In genomic region chr5:113682497-113683136, GRCh38 we compare ENCODE assay signal across 12 cellular contexts.
DNase-seq lines count a peak whose midpoint lies in the region; ATAC-seq, FAIRE-seq and TF ChIP-seq lines count a peak whose summit lies in the region.
"Had no signal": no experiment of that assay in that cellular context is flagged by ENCODE, and none has a peak within 500 bp of the region (broad histone marks: within the 10 kb centered on the region; RNA-seq: fewer than 3 reads in every experiment).

No MANE protein-coding gene starts in this region.

- no peak overlapping the region for H3K4me3 ChIP-seq in NB4 (ENCODE audit: low read depth, low read length)
- no peak overlapping the region for H3K4me3 ChIP-seq in K562
- H3K4me3 ChIP-seq: ovary, tibial nerve had no signal

- H3K9me3 Mint-ChIP-seq in nephron = no peaks in the 10 kb centered on the region
- no peaks in the 10 kb centered on the region for H3K9me3 Mint-ChIP-seq in activated CD8-positive, alpha-beta memory T cell treated with anti-CD3 and anti-CD28 coated beads, Interleukin-2, amount 10 ng/mL, durations not matched to agents 7 days and 5 days (ENCODE audit: low read depth)

- H3K79me2 ChIP-seq in K562 (ENCODE audit: control insufficient read depth, insufficient read depth, low read length) = no peaks in the 10 kb centered on the region

- H3K4me1 Mint-ChIP-seq in nephron = no peaks in the 10 kb centered on the region
- H3K4me1 Mint-ChIP-seq in activated CD8-positive, alpha-beta memory T cell treated with anti-CD3 and anti-CD28 coated beads, Interleukin-2, amount 10 ng/mL, durations not matched to agents 7 days and 5 days = no peaks in the 10 kb centered on the region
- H3K4me1 Mint-ChIP-seq: activated CD4-positive, alpha-beta T cell treated with anti-CD3 and anti-CD28 coated beads for 36 hours had no signal

- no peak overlapping the region for H3K9ac ChIP-seq in K562 (ENCODE audit: insufficient read depth in 1 of 2, low read depth in 2 of 2, low read length in 2 of 2)

- no peaks in the 10 kb centered on the region for H3K27me3 Mint-ChIP-seq in nephron (ENCODE audit: low read depth)
- H3K27me3 Mint-ChIP-seq in activated CD8-positive, alpha-beta memory T cell treated with anti-CD3 and anti-CD28 coated beads, Interleukin-2, amount 10 ng/mL, durations not matched to agents 7 days and 5 days = peaks cover 8% of the 10 kb centered on the region
- H3K27me3 Mint-ChIP-seq: activated CD4-positive, alpha-beta T cell treated with anti-CD3 and anti-CD28 coated beads for 36 hours had no signal

- peak overlapping the region in 1 of 3 experiments; percentile 86 for H3K27ac Mint-ChIP-seq in nephron
- H3K27ac Mint-ChIP-seq in activated CD8-positive, alpha-beta memory T cell treated with anti-CD3 and anti-CD28 coated beads, Interleukin-2, amount 10 ng/mL, durations not matched to agents 7 days and 5 days = no peak overlapping the region
- H3K27ac Mint-ChIP-seq: activated CD4-positive, alpha-beta T cell treated with anti-CD3 and anti-CD28 coated beads for 36 hours had no signal

- H3K27me3 ChIP-seq in K562 (ENCODE audit: control insufficient read depth in 2 of 2, insufficient read depth in 2 of 2, low read length in 2 of 2) = no peaks in the 10 kb centered on the region
- H3K27me3 ChIP-seq: ovary, tibial nerve had no signal

- POLR2A ChIA-PET in K562 (lab: Yijun Ruan, JAX) = interaction anchor here (0.5 kb wide), 1 partner anchor 465 kb away, joined by 3 read pairs; no protein-coding TSS in a partner anchor

- in situ Hi-C loops in K562 (cut with MboI) = loop anchor here (5.0 to 25.0 kb wide), 2 partner anchors 1560 to 1905 kb away; no protein-coding TSS in a partner anchor

- TF ChIP-seq RAD21 in K562 (CRISPR knock-in tag; conservative IDR thresholded peaks at IDR 0.05 in 1 of 2, IDR thresholded peaks at IDR 0.05 in 1 of 2) = peak in 1 of 2 experiments; percentile 43; a peak in 2 of 4 replicates

- DNase-seq in NCI-H1092 treated with DMSO at 0.1 percent for 48 hours (lab: John Stamatoyannopoulos, UW) (peak; percentile 1), NCI-H1092 (lab: John Stamatoyannopoulos, UW) (no peak), NB4 (ENCODE audit: low read depth) (peak; percentile 27), K562 (ENCODE audit: extremely low read depth in 1 of 4, low spot score in 3 of 4) (no peak), ureter (ENCODE audit: low spot score) (no peak), NCI-H1417 treated with DMSO at 0.1 percent for 48 hours (lab: John Stamatoyannopoulos, UW) (no peak)
- no peak for DNase-seq in activated CD8-positive, alpha-beta memory T cell treated with anti-CD3 and anti-CD28 coated beads, Interleukin-2, amount 10 ng/mL, durations not matched to agents 7 days and 5 days
- DNase-seq: activated CD4-positive, alpha-beta T cell treated with anti-CD3 and anti-CD28 coated beads for 36 hours; activated naive CD4-positive, alpha-beta T cell treated with anti-CD3 and anti-CD28 coated beads, Interleukin-2, amount 50 U/mL, for 16 hours; ovary had no signal

- BruUV-seq in K562 (replicated peaks; lab: Mats Ljungman, UMichigan) = no TSS peak

- H3K36me3 ChIP-seq in K562 (ENCODE audit: control insufficient read depth, insufficient read depth, low read length) = no peaks in the 10 kb centered on the region
- H3K36me3 ChIP-seq: ovary, tibial nerve had no signal

- H2AFZ ChIP-seq in K562 (ENCODE audit: low read depth, low read length) = no peak overlapping the region

- 0% methylated on average over 6 of the region's 7 CpGs for whole genome bisulfite sequencing in K562 (ENCODE audit: insufficient coverage, low coverage, missing lambda C conversion rate)

- no peaks in the 10 kb centered on the region for H4K20me1 ChIP-seq in K562 (replicated peaks; ENCODE audit: control insufficient read depth, insufficient read depth, low read length)

- H3K4me1 ChIP-seq in K562 (replicated peaks in 1 of 2; ENCODE audit: control insufficient read depth in 2 of 2, insufficient read depth in 2 of 2, low read length in 2 of 2) = no peaks in the 10 kb centered on the region
- H3K4me1 ChIP-seq: tibial nerve had no signal

- TF ChIP-seq EP300 in K562 (IDR thresholded peaks at IDR 0.05; ENCODE audit: low read length) = no peak

- H3K9me1 ChIP-seq in K562 (ENCODE audit: control insufficient read depth, insufficient read depth, low read length) = no peaks in the 10 kb centered on the region

- H3K9me3 ChIP-seq in K562 (replicated peaks; ENCODE audit: control insufficient read depth, insufficient read depth, low read depth, low read length) = no peaks in the 10 kb centered on the region
- H3K9me3 ChIP-seq: ovary, tibial nerve had no signal

- H3K27ac ChIP-seq in K562 (ENCODE audit: extremely low read depth, low read depth, low read length) = no peak overlapping the region
- H3K27ac ChIP-seq: ovary, tibial nerve had no signal

- CTCF ChIA-PET in K562 (lab: Yijun Ruan, JAX; ENCODE audit: low intra/inter-chr PET ratio) = no interaction called here
- CTCF ChIA-PET in activated CD8-positive, alpha-beta memory T cell treated with anti-CD3 and anti-CD28 coated beads, Interleukin-2, amount 10 ng/mL, durations not matched to agents 7 days and 5 days (lab: Charles Lee) = no interaction called here

- no peak for TF ChIP-seq CTCF in NB4 (IDR thresholded peaks at IDR 0.05; ENCODE audit: low read depth, low read length)
- TF ChIP-seq CTCF in K562 (IDR thresholded peaks at IDR 0.05 in 2 of 3, conservative IDR thresholded peaks at IDR 0.05 in 1 of 3; ENCODE audit: insufficient read depth in 2 of 3, low read depth in 1 of 3, low read length in 3 of 3) = peak in 2 of 3 experiments; percentile 10 to 20; a peak in 1 of 6 replicates
- peak; percentile 31 to 48 (median 34) for TF ChIP-seq CTCF in nephron (IDR thresholded peaks at IDR 0.05; ENCODE audit: unreplicated experiment in 3 of 3)

- no peaks in the 10 kb centered on the region for H3K36me3 Mint-ChIP-seq in nephron (ENCODE audit: low read depth)
- H3K36me3 Mint-ChIP-seq in activated CD8-positive, alpha-beta memory T cell treated with anti-CD3 and anti-CD28 coated beads, Interleukin-2, amount 10 ng/mL, durations not matched to agents 7 days and 5 days = no peaks in the 10 kb centered on the region

- intact Hi-C loops in K562 (cut with micrococcal nuclease) = no loop called here

- TF ChIP-seq POLR2A in NB4 (IDR thresholded peaks at IDR 0.05; ENCODE audit: extremely low read depth, insufficient read length) = no peak
- no peak for TF ChIP-seq POLR2A in K562 (conservative IDR thresholded peaks at IDR 0.05)

- ATAC-seq in K562 = no peak
- no peak for ATAC-seq in activated CD8-positive, alpha-beta memory T cell treated with anti-CD3 and anti-CD28 coated beads, Interleukin-2, amount 10 ng/mL, durations not matched to agents 7 days and 5 days
- ATAC-seq: activated CD4-positive, alpha-beta T cell treated with anti-CD3 and anti-CD28 coated beads for 36 hours had no signal

- no peak for FAIRE-seq in K562 (lab: Jason Lieb, UNC)

- no peak overlapping the region for H3K4me3 Mint-ChIP-seq in nephron
- H3K4me3 Mint-ChIP-seq in activated CD8-positive, alpha-beta memory T cell treated with anti-CD3 and anti-CD28 coated beads, Interleukin-2, amount 10 ng/mL, durations not matched to agents 7 days and 5 days = no peak overlapping the region
- H3K4me3 Mint-ChIP-seq: activated CD4-positive, alpha-beta T cell treated with anti-CD3 and anti-CD28 coated beads for 36 hours had no signal

- H3K4me2 ChIP-seq in K562 (ENCODE audit: insufficient read depth, low read length) = no peak overlapping the region

TF ChIP-seq in K562, 482 proteins besides CTCF, POLR2A, EP300 and RAD21:
- no peak for TF ChIP-seq TRIM24 (IDR thresholded peaks at IDR 0.05)
- TF ChIP-seq FOXA3 (CRISPR knock-in tag; conservative IDR thresholded peaks at IDR 0.05 in 1 of 2, IDR thresholded peaks at IDR 0.05 in 1 of 2) = peak in 1 of 2 experiments; percentile 50; a peak in 2 of 4 replicates

Comparison
In these comparisons a context has a peak if more than half of its experiments do, and no peak if none do; other contexts are left out.
1. DNase-seq: peak in NCI-H1092 treated with DMSO at 0.1 percent for 48 hours (single experiment) and NB4 (single experiment); none in NCI-H1092 (single experiment), K562 (0 of 4), ureter (single experiment), activated CD8-positive, alpha-beta memory T cell treated with anti-CD3 and anti-CD28 coated beads, Interleukin-2, amount 10 ng/mL, durations not matched to agents 7 days and 5 days (single experiment) and NCI-H1417 treated with DMSO at 0.1 percent for 48 hours (single experiment).